Comparison of ENCODE assay signal across 21 cellular contexts in the genomic region with DNA sequence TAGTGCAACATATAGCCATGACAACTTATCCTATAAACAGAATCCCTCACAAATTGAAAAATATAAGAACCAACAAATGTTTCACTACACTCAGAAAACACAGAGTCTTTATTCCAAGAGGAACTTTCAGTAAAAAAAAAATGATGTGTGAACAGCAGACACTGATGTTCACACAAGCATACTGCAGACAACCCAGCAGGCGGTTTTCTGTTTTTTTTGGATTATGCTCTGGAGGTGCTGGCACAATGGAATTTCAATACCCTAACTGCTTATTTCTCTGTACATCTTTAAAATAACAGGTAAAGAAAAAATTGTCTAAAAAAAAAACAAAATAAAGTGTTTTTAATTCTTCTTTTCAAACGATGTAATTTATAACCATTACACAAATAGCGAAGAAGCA. TPM values are rescaled to one million over a fixed set of nuclear protein-coding genes. Genes with fewer than 3 reads are reported as not detected.
DNase-seq lines count a peak whose midpoint lies in the region; ATAC-seq and TF ChIP-seq lines count a peak whose summit lies in the region.
"Had no signal": no experiment of that assay in that cellular context is flagged by ENCODE, and none has a peak within 500 bp of the region (broad histone marks: within the 10 kb centered on the region; RNA-seq: fewer than 3 reads in every experiment).

No MANE protein-coding gene starts in this region.

- H3K79me2 ChIP-seq in hepatocyte = peaks cover 8% of the 10 kb centered on the region

- no peaks in the 10 kb centered on the region for H3K36me3 Mint-ChIP-seq in effector memory CD8-positive, alpha-beta T cell (ENCODE audit: insufficient read depth)
- H3K36me3 Mint-ChIP-seq: IgD-negative memory B cell had no signal

- peak overlapping the region; percentile 15 for H3K27ac ChIP-seq in hepatocyte
- H3K27ac ChIP-seq: HL-60 had no signal

- no peaks in the 10 kb centered on the region for H3K27me3 ChIP-seq in hepatocyte
- H3K27me3 ChIP-seq: BE2C had no signal

- no peak overlapping the region for H3K27ac Mint-ChIP-seq in effector memory CD8-positive, alpha-beta T cell
- H3K27ac Mint-ChIP-seq: CD4-positive, CD25-positive, alpha-beta regulatory T cell; GM23338; IgD-negative memory B cell had no signal

- H4K20me1 ChIP-seq in hepatocyte (ENCODE audit: insufficient read depth, poor library complexity, severe bottlenecking) = no peaks in the 10 kb centered on the region

- no peak overlapping the region for H3K4me3 ChIP-seq in hepatocyte
- H3K4me3 ChIP-seq: GM23338 had no signal

- H2AFZ ChIP-seq in hepatocyte = no peak overlapping the region
- H2AFZ ChIP-seq: GM23338 had no signal

- no peaks in the 10 kb centered on the region for H3K4me1 ChIP-seq in hepatocyte (ENCODE audit: insufficient read depth)
- H3K4me1 ChIP-seq: BE2C had no signal

- H3K4me1 Mint-ChIP-seq in effector memory CD8-positive, alpha-beta T cell (ENCODE audit: low read depth in 2 of 2) = peaks cover 7 to 13% of the 10 kb centered on the region in 2 donors
- H3K4me1 Mint-ChIP-seq: GM23338 had no signal

- DNase-seq in LHCN-M2 (ENCODE audit: low read depth) (peak; percentile 35), astrocyte of the hippocampus (ENCODE audit: low read depth, low spot score) (peak; percentile 31), hepatocyte (ENCODE audit: low spot score) (no peak), retina (peak; percentile 44), OCI-M1 (lab: John Stamatoyannopoulos, UW) (no peak)
- DNase-seq in effector memory CD8-positive, alpha-beta T cell = no peak
- DNase-seq: ACHN; BE2C; C1 segment of cervical spinal cord; CD4-positive, CD25-positive, alpha-beta regulatory T cell; CD8-positive, alpha-beta memory T cell; COR-L47; GDM1; HCEC 1CT; KBM-7 had no signal

- H3K4me2 ChIP-seq in hepatocyte = no peak overlapping the region
- H3K4me2 ChIP-seq: GM23338 had no signal

- ATAC-seq in effector memory CD8-positive, alpha-beta T cell (replicated peaks) = no peak
- no peak for ATAC-seq in GM18520 (IDR thresholded peaks at IDR 0.05; ENCODE audit: unreplicated experiment)
- no peak for ATAC-seq in GM18519 (IDR thresholded peaks at IDR 0.05; ENCODE audit: low FRiP score, unreplicated experiment)
- ATAC-seq: GM23338, HepG2 had no signal

- TF ChIP-seq CTCF in hepatocyte (IDR thresholded peaks at IDR 0.05; ENCODE audit: poor library complexity) = no peak

- no peaks in the 10 kb centered on the region for H3K9me3 ChIP-seq in hepatocyte (ENCODE audit: low read depth)
- H3K9me3 ChIP-seq: BE2C had no signal

- H3K36me3 ChIP-seq in hepatocyte (replicated peaks; ENCODE audit: insufficient read depth, low read depth) = no peaks in the 10 kb centered on the region
- H3K36me3 ChIP-seq: BE2C had no signal

- 80% methylated on average over 3 of the region's 3 CpGs for WGBS in hepatocyte (ENCODE audit: low lambda C conversion rate, missing lambda C conversion rate)

- no peaks in the 10 kb centered on the region for H3K9me3 Mint-ChIP-seq in effector memory CD8-positive, alpha-beta T cell
- H3K9me3 Mint-ChIP-seq: CD8-positive, alpha-beta memory T cell; GM23338; IgD-negative memory B cell had no signal

- no peaks in the 10 kb centered on the region for H3K27me3 Mint-ChIP-seq in effector memory CD8-positive, alpha-beta T cell
- H3K27me3 Mint-ChIP-seq: CD4-positive, CD25-positive, alpha-beta regulatory T cell; CD8-positive, alpha-beta memory T cell; IgD-negative memory B cell had no signal

- no peak overlapping the region for H3K4me3 Mint-ChIP-seq in effector memory CD8-positive, alpha-beta T cell
- H3K4me3 Mint-ChIP-seq: CD4-positive, CD25-positive, alpha-beta regulatory T cell; CD8-positive, alpha-beta memory T cell; GM23338; IgD-negative memory B cell had no signal

- H3K9me2 ChIP-seq in hepatocyte (replicated peaks; ENCODE audit: insufficient read depth) = no peaks in the 10 kb centered on the region

RNA-seq across cellular contexts. Expression of gene ANAPC10, which starts 55.4 kb away (rescaled TPM):
- total RNA-seq in LHCN-M2 (2014; rRNA removed) (26.2 and 41.6 TPM in 2 replicates), hepatocyte (31.0 and 38.6 TPM in 2 replicates)
- 11.9 TPM for polyA plus RNA-seq in LHCN-M2 (2012)
- 20.5 and 27.2 TPM in 2 replicates for polyA plus RNA-seq in hepatocyte

RNA-seq across cellular contexts. Expression of gene ABCE1, which starts 55.5 kb away (rescaled TPM):
- total RNA-seq in LHCN-M2 (2014; rRNA removed) (183 and 197 TPM in 2 replicates), hepatocyte (68.8 and 82.4 TPM in 2 replicates)
- polyA plus RNA-seq in LHCN-M2 (2012) = 37.9 TPM
- 24.3 and 27.1 TPM in 2 replicates for polyA plus RNA-seq in hepatocyte

Comparison
In these comparisons a context has a peak if more than half of its experiments do, and no peak if none do; other contexts are left out.
1. DNase-seq: peak in LHCN-M2 (single experiment), astrocyte of the hippocampus (single experiment) and retina (single experiment); none in hepatocyte (single experiment), OCI-M1 (single experiment) and effector memory CD8-positive, alpha-beta T cell (0 of 3).